12 cellular contexts compared by ENCODE assay signal in the genomic region with DNA sequence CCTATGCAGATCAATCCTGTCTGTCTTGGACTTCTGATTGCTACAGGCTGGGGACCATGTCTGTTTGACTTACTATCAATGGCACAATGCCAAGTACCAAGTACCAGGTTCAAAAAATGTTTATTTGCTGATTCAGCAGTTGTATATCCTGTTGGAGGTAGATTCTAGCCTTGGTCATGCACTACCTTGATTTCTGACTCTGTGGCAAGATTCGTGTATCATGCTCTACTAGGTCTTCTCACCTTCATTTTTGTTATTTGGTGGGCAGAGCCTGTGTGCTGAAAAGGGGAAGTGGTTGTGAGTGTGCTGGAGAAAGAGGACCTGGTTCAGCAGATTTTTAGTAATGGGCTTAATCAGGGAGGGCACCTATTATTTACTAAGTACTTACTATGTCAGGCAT.
DNase-seq lines count a peak whose midpoint lies in the region; ATAC-seq, FAIRE-seq and TF ChIP-seq lines count a peak whose summit lies in the region.
"Had no signal": no experiment of that assay in that cellular context is flagged by ENCODE, and none has a peak within 500 bp of the region (broad histone marks: within the 10 kb centered on the region; RNA-seq: fewer than 3 reads in every experiment).

No MANE protein-coding gene starts in this region.

- TF ChIP-seq EP300 in A549 (IDR thresholded peaks at IDR 0.05), result no peak

- no peak overlapping the region for H3K4me2 ChIP-seq in A549
- H3K4me2 ChIP-seq: GM23338 had no signal

- no peak for TF ChIP-seq POLR2A in A549 (IDR thresholded peaks at IDR 0.05; ENCODE audit: low read length)

- DNase-seq in A549 (ENCODE audit: low read depth in 1 of 2, low spot score in 1 of 2) (no peak), NCI-H69 (lab: John Stamatoyannopoulos, UW) (peak; percentile 11), head of caudate nucleus (no peak), cerebellum (ENCODE audit: low spot score) (no peak), HuH-7 (ENCODE audit: low spot score) (no peak), kidney glomerular epithelial cell (lab: John Stamatoyannopoulos, UW) (no peak)
- DNase-seq: activated CD4-positive, alpha-beta T cell treated with anti-CD3 and anti-CD28 coated beads, Interleukin-2, amount 10 ng/mL, durations not matched to agents 24 days and 14 days; NCI-H345 had no signal

- H3K27ac ChIP-seq in A549, result no peak overlapping the region

- H3K4me1 ChIP-seq in A549, result no peaks in the 10 kb centered on the region

- intact Hi-C loops in head of caudate nucleus (cut with DNase I), result no loop called here

- no peak for TF ChIP-seq RAD21 in A549 (conservative IDR thresholded peaks at IDR 0.05 in 1 of 2, IDR thresholded peaks at IDR 0.05 in 1 of 2)

- no peak for ATAC-seq in A549
- ATAC-seq in GM19035 (IDR thresholded peaks at IDR 0.05; ENCODE audit: unreplicated experiment), result peak; percentile 72
- peak; percentile 89 for ATAC-seq in HG02973 (IDR thresholded peaks at IDR 0.05; ENCODE audit: unreplicated experiment)
- ATAC-seq: GM23338 had no signal

- CTCF ChIA-PET in A549 (lab: Yijun Ruan, JAX), result interaction anchor here (1.2 kb wide), 1 partner anchor 11 kb away, joined by 3 read pairs; no protein-coding TSS in a partner anchor

- no peak overlapping the region for H3K4me3 ChIP-seq in A549
- H3K4me3 ChIP-seq: GM23338 had no signal

- FAIRE-seq in A549 (lab: Jason Lieb, UNC), result no peak
- FAIRE-seq: frontal cortex had no signal

- 0% methylated on average over 1 of the region's 1 CpG for WGBS in A549 (ENCODE audit: missing lambda C conversion rate)

- H3K9me3 ChIP-seq in A549, result 0 out of 3 replicates have a peak, but pooled peaks cover 2% of the 10 kb centered on the region

- no peak for TF ChIP-seq CTCF in A549 (IDR thresholded peaks at IDR 0.05)

- POLR2A ChIA-PET in A549 (lab: Yijun Ruan, JAX), result no interaction called here

TF ChIP-seq in A549, 52 proteins besides CTCF, POLR2A, EP300 and RAD21:
- TF ChIP-seq MAFK (IDR thresholded peaks at IDR 0.05; ENCODE audit: partially characterized antibody) (peak; percentile 96), CEBPB (IDR thresholded peaks at IDR 0.05) (no peak), HEYL (CRISPR knock-in tag; IDR thresholded peaks at IDR 0.05) (no peak), NR3C1 (IDR thresholded peaks at IDR 0.05) (no peak), JUNB (IDR thresholded peaks at IDR 0.05) (no peak)
TF ChIP-seq in A549: peak in this region for 1.

Comparison
In these comparisons a context has a peak if more than half of its experiments do, and no peak if none do; other contexts are left out.
1. ATAC-seq: peak in GM19035 (single experiment) and HG02973 (single experiment); none in A549 (0 of 2).